Comparison of ENCODE assay signal across 19 cellular contexts in the genomic region with DNA sequence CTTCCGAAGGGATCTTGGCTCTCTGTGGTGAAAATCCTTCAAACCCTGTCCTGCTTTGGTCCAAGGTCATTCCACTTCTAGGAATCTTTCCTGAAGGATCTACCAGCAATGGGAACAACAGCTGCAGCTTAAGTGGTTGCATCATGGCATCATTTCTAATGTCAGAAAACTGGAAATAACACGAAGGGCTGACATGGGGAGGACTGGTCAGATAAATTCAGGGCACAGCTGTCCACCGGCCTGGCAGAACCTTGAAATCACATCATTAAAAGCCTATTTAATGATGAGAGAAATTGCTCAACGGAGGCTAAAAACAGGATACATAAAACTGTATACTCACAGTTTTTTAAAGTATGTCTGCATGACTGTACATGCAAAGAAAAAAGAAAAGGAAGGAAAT. TPM values are rescaled to one million over a fixed set of nuclear protein-coding genes. Genes with fewer than 3 reads are reported as not detected.
DNase-seq lines count a peak whose midpoint lies in the region; ATAC-seq and TF ChIP-seq lines count a peak whose summit lies in the region.
"Had no signal": no experiment of that assay in that cellular context is flagged by ENCODE, and none has a peak within 500 bp of the region (broad histone marks: within the 10 kb centered on the region; RNA-seq: fewer than 3 reads in every experiment).

No MANE protein-coding gene starts in this region.

- H4K12ac ChIP-seq in trophoblast cell (ENCODE audit: low read depth, low read length), result no peak overlapping the region

- H3K4me3 ChIP-seq in AG04450 (ENCODE audit: low read depth, low read length), result no peak overlapping the region
- no peak overlapping the region for H3K4me3 ChIP-seq in epithelial cell of esophagus (ENCODE audit: low read length)
- H3K4me3 ChIP-seq in trophoblast cell (ENCODE audit: low read depth, low read length), result no peak overlapping the region
- no peak overlapping the region for H3K4me3 ChIP-seq in transverse colon
- H3K4me3 ChIP-seq: Peyer's patch had no signal

- in situ Hi-C loops in transverse colon (cut with MboI; ENCODE audit: low pct_ligation_motif_present in 1 of 4, low pct_unique_long_range_greater_than_20kb in 1 of 4, low sequenced_read_pairs in 3 of 4), result no loop called here

- no peak overlapping the region for H2BK12ac ChIP-seq in trophoblast cell (ENCODE audit: low read length)

- no peak overlapping the region for H3K18ac ChIP-seq in trophoblast cell (ENCODE audit: low read length)

- WGBS in trophoblast cell (ENCODE audit: extremely low coverage, insufficient coverage, insufficient read length), result no CpG with 5 or more reads among the region's 4 CpGs
- WGBS in transverse colon (ENCODE audit: low coverage in 1 of 2), 2 donors, result 67 to 70% methylated on average over 4 of the region's 4 CpGs

- no peak overlapping the region for H3K23ac ChIP-seq in trophoblast cell (ENCODE audit: low read length)

- H3K14ac ChIP-seq in trophoblast cell (ENCODE audit: low read length), result no peak overlapping the region

- DNase-seq in AG04450 (ENCODE audit: low read depth, low spot score) (no peak), RWPE1 (ENCODE audit: low spot score) (no peak), epithelial cell of esophagus (ENCODE audit: low read depth) (peak; percentile 22), trophoblast cell (no peak), DMS 273 treated with DMSO at 0.1 percent for 48 hours (lab: John Stamatoyannopoulos, UW) (no peak), transverse colon (no peak)
- no peak for DNase-seq in stimulated activated naive CD4-positive, alpha-beta T cell treated with Interleukin-2 at 50 U/mL for 16 hours (lab: John Stamatoyannopoulos, UW)
- DNase-seq: 8988T, Caco-2, NCI-H1417 treated with DMSO at 0.1 percent for 48 hours, NCI-H2029, NCI-H2171 treated with DMSO at 0.1 percent for 48 hours, NCI-H510A, NCI-H82, Peyer's patch, SHP77 treated with DMSO at 0.1 percent for 48 hours had no signal

- H3K9me3 ChIP-seq in AG04450 (ENCODE audit: control insufficient read depth, insufficient read depth, low read length) (peaks cover 7% of the 10 kb centered on the region; the same call in 1 of the 2 replicates), trophoblast cell (ENCODE audit: insufficient read depth, low read depth, low read length) (peaks cover 3% of the 10 kb centered on the region), transverse colon (no peaks in the 10 kb centered on the region)
- H3K9me3 ChIP-seq: Caco-2, Peyer's patch had no signal

- H3K4me2 ChIP-seq in trophoblast cell (ENCODE audit: low read length), result no peak overlapping the region

- H2AK5ac ChIP-seq in trophoblast cell (ENCODE audit: low read length), result no peak overlapping the region

- TF ChIP-seq CTCF in AG04450 (IDR thresholded peaks at IDR 0.05; ENCODE audit: low read depth, low read length) (no peak), RWPE1 (conservative IDR thresholded peaks at IDR 0.05; ENCODE audit: low read depth) (no peak), epithelial cell of esophagus (IDR thresholded peaks at IDR 0.05; ENCODE audit: insufficient read depth, low read depth, low read length, missing control alignments) (no peak), transverse colon (IDR thresholded peaks at IDR 0.05) (no peak)

- H4K8ac ChIP-seq in trophoblast cell (ENCODE audit: low read depth, low read length), result no peak overlapping the region

- TF ChIP-seq EP300 in transverse colon (IDR thresholded peaks at IDR 0.05; ENCODE audit: low read depth), result no peak

- intact Hi-C loops in transverse colon (cut with DNase I; ENCODE audit: low total_unique reads), result no loop called here

- no peak overlapping the region for H3K9ac ChIP-seq in trophoblast cell (ENCODE audit: low read length)

- POLR2A ChIA-PET in AG04450 (lab: Yijun Ruan, JAX), result interaction anchor here (1.6 kb wide), 1 partner anchor 26 kb away, joined by 5 read pairs; no protein-coding TSS in a partner anchor
- POLR2A ChIA-PET in RWPE1 (lab: Yijun Ruan, JAX; ENCODE audit: low non-redundant PET), result no interaction called here

- no peak for TF ChIP-seq POLR2A in transverse colon (IDR thresholded peaks at IDR 0.05)

- no peak overlapping the region for H3K4ac ChIP-seq in trophoblast cell (ENCODE audit: low read depth, low read length)

- peaks cover 19 to 22% of the 10 kb centered on the region in 2 experiments for H3K4me1 ChIP-seq in trophoblast cell (ENCODE audit: control insufficient read depth in 1 of 2, insufficient read depth in 2 of 2, low read length in 2 of 2)
- no peaks in the 10 kb centered on the region for H3K4me1 ChIP-seq in transverse colon
- H3K4me1 ChIP-seq: Peyer's patch had no signal

- H3K27me3 ChIP-seq in AG04450 (ENCODE audit: control insufficient read depth, insufficient read depth, low read length), result no peaks in the 10 kb centered on the region
- no peaks in the 10 kb centered on the region for H3K27me3 ChIP-seq in trophoblast cell (ENCODE audit: insufficient read depth, low read length)
- H3K27me3 ChIP-seq in transverse colon, result no peaks in the 10 kb centered on the region
- H3K27me3 ChIP-seq: Peyer's patch had no signal

- peak overlapping the region; percentile 3 for H3K27ac ChIP-seq in AG04450 (ENCODE audit: low read depth, low read length)
- peak overlapping the region; percentile 73; the same call in 1 of the 2 replicates for H3K27ac ChIP-seq in RWPE1
- H3K27ac ChIP-seq in trophoblast cell (ENCODE audit: low read depth, low read length), result no peak overlapping the region
- H3K27ac ChIP-seq in transverse colon, result no peak overlapping the region
- H3K27ac ChIP-seq: Peyer's patch had no signal

- H2AFZ ChIP-seq in trophoblast cell (ENCODE audit: insufficient read depth, low read length, poor library complexity), result no peak overlapping the region

- no peak for ATAC-seq in HG02870 (IDR thresholded peaks at IDR 0.05; ENCODE audit: unreplicated experiment)

- H3K79me2 ChIP-seq in trophoblast cell (ENCODE audit: control insufficient read depth, insufficient read depth, low read length, poor library complexity), result peaks cover 9% of the 10 kb centered on the region

- H3K36me3 ChIP-seq in trophoblast cell (ENCODE audit: control insufficient read depth in 1 of 2, insufficient read depth in 2 of 2, low read length in 2 of 2) (peaks cover 37 to 44% of the 10 kb centered on the region in 2 experiments), transverse colon (no peaks in the 10 kb centered on the region)
- H3K36me3 ChIP-seq: Peyer's patch had no signal

- H4K91ac ChIP-seq in trophoblast cell (ENCODE audit: low read depth, low read length), result peak overlapping the region; percentile 14

- CTCF ChIA-PET in AG04450 (lab: Charles Lee) (interaction anchor here (1.3 kb wide), 1 partner anchor 12 kb away, joined by 5 read pairs; no protein-coding TSS in a partner anchor), RWPE1 (lab: Yijun Ruan, JAX) (interaction anchor here (1.4 kb wide), 1 partner anchor 31 kb away, joined by 5 read pairs; no protein-coding TSS in a partner anchor)

- H3K79me1 ChIP-seq in trophoblast cell (ENCODE audit: low read length), result peaks cover 26% of the 10 kb centered on the region

- H2BK120ac ChIP-seq in trophoblast cell (ENCODE audit: insufficient read depth, low read length, poor library complexity), result no peak overlapping the region

- H2BK5ac ChIP-seq in trophoblast cell (ENCODE audit: low read depth, low read length, poor library complexity), result no peak overlapping the region

RNA-seq across cellular contexts. Expression of gene OLFML2A, which starts 28.3 kb away (rescaled TPM):
- 22.3 and 34.4 TPM in 2 replicates for polyA plus RNA-seq in AG04450 (2011; rRNA removed)
- polyA minus RNA-seq in AG04450 (2011; rRNA and poly(A)+ RNA removed), result 14.6 and 17.9 TPM in 2 replicates
- 95.6 and 101 TPM in 2 replicates for polyA plus RNA-seq in trophoblast cell (2013)
- 10 to 100 TPM in 3 of 4 donors, 1 to 10 TPM in 1; 9.4 to 59.1 (median 16.0) TPM for total RNA-seq in transverse colon

RNA-seq across cellular contexts. Expression of gene NR6A1, which starts 34.1 kb away (rescaled TPM):
- polyA plus RNA-seq in AG04450 (2011; rRNA removed), result 0.10 and 0.12 TPM in 2 replicates
- 0.30 and 0.87 TPM in 2 replicates for polyA minus RNA-seq in AG04450 (2011; rRNA and poly(A)+ RNA removed)
- polyA plus RNA-seq in trophoblast cell (2013), result 27.5 and 27.6 TPM in 2 replicates
- total RNA-seq in transverse colon, result 10 to 100 TPM in 3 of 4 donors, 1 to 10 TPM in 1; 9.7 to 14.6 (median 12.5) TPM

RNA-seq across cellular contexts. Expression of gene WDR38, which starts 48.1 kb away (rescaled TPM):
- polyA plus RNA-seq in AG04450 (2011; rRNA removed), result not detected in 2 replicates
- not detected in 2 replicates for polyA minus RNA-seq in AG04450 (2011; rRNA and poly(A)+ RNA removed)
- 0.05 and 0.06 TPM in 2 replicates for polyA plus RNA-seq in trophoblast cell (2013)
- not detected for total RNA-seq in transverse colon
- total RNA-seq: Caco-2, G401, H4, Peyer's patch had no signal

RNA-seq across cellular contexts. Expression of gene RPL35, which starts 56.6 kb away (rescaled TPM):
- polyA plus RNA-seq in AG04450 (2011; rRNA removed), result 1,392 and 2,283 TPM in 2 replicates
- 210 and 338 TPM in 2 replicates for polyA minus RNA-seq in AG04450 (2011; rRNA and poly(A)+ RNA removed)
- polyA plus RNA-seq in trophoblast cell (2013), result 3,251 and 3,406 TPM in 2 replicates
- total RNA-seq in transverse colon, result 1,000 to 10,000 TPM in 3 of 4 donors, 100 to 1,000 TPM in 1; 498 to 3,953 (median 1,382) TPM

RNA-seq across cellular contexts. Expression of gene ARPC5L, which starts 56.7 kb away (rescaled TPM):
- polyA plus RNA-seq in AG04450 (2011; rRNA removed), result 45.8 and 62.0 TPM in 2 replicates
- 17.5 and 18.3 TPM in 2 replicates for polyA minus RNA-seq in AG04450 (2011; rRNA and poly(A)+ RNA removed)
- polyA plus RNA-seq in trophoblast cell (2013), result 60.3 and 60.7 TPM in 2 replicates
- 10 to 100 TPM in 3 of 4 donors, 1 to 10 TPM in 1; 9.8 to 37.0 (median 22.8) TPM for total RNA-seq in transverse colon

Comparison
In these comparisons a context has a peak if more than half of its experiments do, and no peak if none do; other contexts are left out.
1. H3K27ac ChIP-seq: peak in AG04450 (single experiment) and RWPE1 (single experiment); none in trophoblast cell (single experiment) and transverse colon (0 of 4).